In the genomic region with DNA sequence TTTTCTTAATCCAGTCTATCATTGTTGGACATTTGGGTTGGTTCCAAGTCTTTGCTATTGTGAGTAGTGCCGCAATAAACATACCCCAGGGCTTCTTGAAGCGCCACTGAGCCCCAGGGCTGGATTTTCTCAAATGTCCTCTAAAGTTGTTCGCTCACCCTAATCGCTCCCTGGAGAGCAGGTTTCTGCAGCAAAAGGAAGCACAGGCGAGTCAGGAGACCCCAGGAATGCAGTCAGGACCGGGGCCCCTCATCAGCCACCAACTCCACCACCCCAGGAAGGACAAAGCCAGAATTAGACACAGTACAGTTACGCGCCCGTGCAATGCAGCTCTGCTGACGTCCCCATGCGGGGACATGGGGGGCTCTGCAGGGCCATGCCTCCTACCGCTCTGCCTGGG, we compare ENCODE assay signal across 17 cellular contexts. TPM values are rescaled to one million over a fixed set of nuclear protein-coding genes. Genes with fewer than 3 reads are reported as not detected.
DNase-seq lines count a peak whose midpoint lies in the region; ATAC-seq and TF ChIP-seq lines count a peak whose summit lies in the region.
"Had no signal": no experiment of that assay in that cellular context is flagged by ENCODE, and none has a peak within 500 bp of the region (broad histone marks: within the 10 kb centered on the region; RNA-seq: fewer than 3 reads in every experiment).

No MANE protein-coding gene starts in this region.

- no peaks in the 10 kb centered on the region; the same call in 1 of the 2 replicates for H3K9me3 ChIP-seq in SJCRH30 (replicated peaks)

- H3K4me3 ChIP-seq in H7 (ENCODE audit: insufficient read depth, low read depth, low read length), result no peak overlapping the region
- no peak overlapping the region for H3K4me3 ChIP-seq in SJCRH30
- H3K4me3 ChIP-seq: GM23338 had no signal

- no peak overlapping the region for H3K4me3 Mint-ChIP-seq in nephron progenitor cell
- H3K4me3 Mint-ChIP-seq: B cell, GM23338, IgD-negative memory B cell had no signal

- H3K36me3 Mint-ChIP-seq in nephron progenitor cell (ENCODE audit: low read depth), result no peaks in the 10 kb centered on the region
- H3K36me3 Mint-ChIP-seq: CD4-positive, alpha-beta memory T cell; IgD-negative memory B cell had no signal

- no peak overlapping the region for H3K27ac ChIP-seq in SJCRH30
- H3K27ac ChIP-seq: C4-2B had no signal

- no peak for TF ChIP-seq CTCF in nephron progenitor cell (IDR thresholded peaks at IDR 0.05)

- intact Hi-C loops in cardiac septum (cut with DNase I), result no loop called here
- intact Hi-C loops in left cardiac atrium (cut with DNase I), result no loop called here

- H3K9me3 Mint-ChIP-seq in nephron progenitor cell, result peaks cover 11% of the 10 kb centered on the region
- H3K9me3 Mint-ChIP-seq: CD4-positive, alpha-beta memory T cell; GM23338 had no signal

- H3K36me3 ChIP-seq in H7 (replicated peaks; ENCODE audit: control insufficient read depth, insufficient read depth, low read length) (no peaks in the 10 kb centered on the region), SJCRH30 (no peaks in the 10 kb centered on the region)

- H3K27me3 Mint-ChIP-seq in nephron progenitor cell (ENCODE audit: low read depth, poor library complexity), result peaks cover 29% of the 10 kb centered on the region

- H3K27me3 ChIP-seq in H7 (ENCODE audit: control insufficient read depth, insufficient read depth, low read length) (no peaks in the 10 kb centered on the region), SJCRH30 (peaks cover 14% of the 10 kb centered on the region; the same call in 1 of the 2 replicates)

- no peak for ATAC-seq in left cardiac atrium
- ATAC-seq in HG03039 (IDR thresholded peaks at IDR 0.05; ENCODE audit: unreplicated experiment), result no peak
- ATAC-seq: GM23338 had no signal

- H3K4me1 Mint-ChIP-seq in nephron progenitor cell, result peaks cover 25% of the 10 kb centered on the region
- H3K4me1 Mint-ChIP-seq: B cell; CD4-positive, alpha-beta memory T cell had no signal

- DNase-seq in cardiac septum (ENCODE audit: low spot score) (peak; percentile 55), left cardiac atrium (no peak), H7 (peak; percentile 12), nephron progenitor cell (no peak), SJCRH30 (no peak), DMS53 (lab: John Stamatoyannopoulos, UW) (no peak)
- DNase-seq: CD4-positive, alpha-beta memory T cell; DMS153; DMS79 treated with DMSO at 0.1 percent for 48 hours; GF-D8 had no signal

- no peaks in the 10 kb centered on the region for H3K4me1 ChIP-seq in SJCRH30

- peak overlapping the region; percentile 42 for H3K27ac Mint-ChIP-seq in nephron progenitor cell
- H3K27ac Mint-ChIP-seq: B cell; CD4-positive, alpha-beta memory T cell; GM23338; IgD-negative memory B cell had no signal

RNA-seq across cellular contexts. Expression of a gene that starts 15.7 kb away (rescaled TPM):
- total RNA-seq in cardiac septum, result not detected
- total RNA-seq in left cardiac atrium, result not detected
- total RNA-seq in H7 (2014; rRNA removed; shearing (Covaris generic)), result not detected in 2 replicates
- not detected in 2 replicates for total RNA-seq in SJCRH30 (2014; rRNA removed; shearing (Covaris generic))
- total RNA-seq: A172; B cell; CD4-positive, alpha-beta memory T cell; GM23338; HepG2 had no signal

RNA-seq across cellular contexts. Expression of a gene that starts 50.2 kb away (rescaled TPM):
- 2.0 TPM for total RNA-seq in cardiac septum
- 1 to 10 TPM; 1.7 to 2.1 TPM for total RNA-seq in left cardiac atrium
- total RNA-seq in H7 (2014; rRNA removed; shearing (Covaris generic)), result 0.63 TPM in 1 of 2 replicates, not detected in the other
- not detected in 2 replicates for total RNA-seq in SJCRH30 (2014; rRNA removed; shearing (Covaris generic))
- total RNA-seq: A172, B cell, HepG2 had no signal

Comparison
In these comparisons a context has a peak if more than half of its experiments do, and no peak if none do; other contexts are left out.
1. DNase-seq: peak in cardiac septum (single experiment) and H7 (single experiment); none in left cardiac atrium (single experiment), nephron progenitor cell (single experiment), SJCRH30 (0 of 2) and DMS53 (single experiment).